ENCODE assay signal across 15 cellular contexts in genomic region chr22:41234815-41235687, GRCh38.
"Had no signal": no experiment of that assay in that cellular context is flagged by ENCODE, and none has a peak within 500 bp of the region (broad histone marks: within the 10 kb centered on the region; RNA-seq: fewer than 3 reads in every experiment).

No MANE protein-coding gene starts in this region.

- H2AFZ ChIP-seq: neural progenitor cell had no signal

- H3K4me2 ChIP-seq: neural progenitor cell had no signal

- FAIRE-seq: islet of Langerhans had no signal

- H3K4me3 ChIP-seq: lower lobe of right lung, neural progenitor cell, spleen, upper lobe of right lung had no signal

- DNase-seq: activated CD4-positive, alpha-beta memory T cell treated with anti-CD3 and anti-CD28 coated beads for 36 hours; activated gamma-delta T cell; activated naive CD8-positive, alpha-beta T cell treated with anti-CD3 and anti-CD28 coated beads for 36 hours; activated T-cell treated with anti-CD3 and anti-CD28 coated beads, Interleukin-2, amount 50 U/mL, for 4 hours; foreskin melanocyte; head of caudate nucleus; lower lobe of right lung; midbrain; posterior cingulate gyrus; spleen; stimulated activated CD4-positive, alpha-beta T cell treated with anti-CD3 and anti-CD28 coated beads, Interleukin-1b, Interleukin-23, amount 100 ng/mL, for 48 hours; stimulated activated naive CD4-positive, alpha-beta T cell; upper lobe of right lung had no signal

- H3K27ac ChIP-seq: lower lobe of right lung, neural progenitor cell, spleen, upper lobe of right lung had no signal

- H3K27me3 ChIP-seq: spleen, upper lobe of right lung had no signal

- H3K9ac ChIP-seq: neural progenitor cell had no signal

- H3K9me3 ChIP-seq: lower lobe of right lung, spleen, upper lobe of right lung had no signal

- H3K36me3 ChIP-seq: neural progenitor cell had no signal
